8 cellular contexts compared by ENCODE assay signal in genomic region chr17:59783221-59784016, GRCh38.
DNase-seq lines count a peak whose midpoint lies in the region; ATAC-seq and TF ChIP-seq lines count a peak whose summit lies in the region.

No MANE protein-coding gene starts in this region.

- intact Hi-C loops in left ventricle myocardium inferior (cut with micrococcal nuclease): no loop called here
- intact Hi-C loops in left ventricle myocardium superior (cut with micrococcal nuclease): no loop called here

- 82% methylated on average over 5 of the region's 5 CpGs for WGBS in thymus

- H3K4me3 ChIP-seq in left ventricle myocardium inferior: peak overlapping the region; percentile 9
- no peak overlapping the region for H3K4me3 ChIP-seq in thymus (ENCODE audit: low read length)

- H3K4me1 ChIP-seq in left ventricle myocardium inferior (peaks cover 50% of the 10 kb centered on the region), thymus (ENCODE audit: control insufficient read depth, insufficient read depth, low read length) (peaks cover 2% of the 10 kb centered on the region)

- H3K36me3 Mint-ChIP-seq in activated naive CD4-positive, alpha-beta T cell treated with anti-CD3 and anti-CD28 coated beads, Interleukin-2, amount 50 U/mL, for 72 hours: peaks cover 19 to 23% of the 10 kb centered on the region in 2 donors
- H3K36me3 Mint-ChIP-seq in immature natural killer cell: peaks cover 0 to 6% (median 5%) of the 10 kb centered on the region in 3 donors

- peaks cover 14% of the 10 kb centered on the region for H3K36me3 ChIP-seq in left ventricle myocardium inferior
- no peaks in the 10 kb centered on the region for H3K36me3 ChIP-seq in thymus (ENCODE audit: control insufficient read depth, insufficient read depth)

- TF ChIP-seq CTCF in left ventricle myocardium inferior (IDR thresholded peaks at IDR 0.05; ENCODE audit: borderline replicate concordance): no peak

- ATAC-seq in left ventricle myocardium superior (no peak), GM19463 (IDR thresholded peaks at IDR 0.05; ENCODE audit: unreplicated experiment) (no peak), GM19328 (IDR thresholded peaks at IDR 0.05; ENCODE audit: unreplicated experiment) (no peak)
- ATAC-seq in activated naive CD4-positive, alpha-beta T cell treated with anti-CD3 and anti-CD28 coated beads, Interleukin-2, amount 50 U/mL, for 72 hours: no peak

- peaks cover 34 to 35% of the 10 kb centered on the region in 2 donors for H3K4me1 Mint-ChIP-seq in immature natural killer cell

- H3K27me3 ChIP-seq in left ventricle myocardium inferior (ENCODE audit: low read depth) (no peaks in the 10 kb centered on the region), thymus (ENCODE audit: control insufficient read depth, insufficient read depth) (no peaks in the 10 kb centered on the region)

- peak overlapping the region; percentile 72 for H3K27ac ChIP-seq in left ventricle myocardium inferior (replicated peaks)
- H3K27ac ChIP-seq in thymus (ENCODE audit: low read depth): peak overlapping the region; percentile 52

- peaks cover 0 to 7% (median 2%) of the 10 kb centered on the region in 3 donors for H3K27me3 Mint-ChIP-seq in immature natural killer cell (ENCODE audit: low read depth in 3 of 3)

- H3K27ac Mint-ChIP-seq in activated naive CD4-positive, alpha-beta T cell treated with anti-CD3 and anti-CD28 coated beads, Interleukin-2, amount 50 U/mL, for 72 hours: peak overlapping the region; percentile 99 to 100
- H3K27ac Mint-ChIP-seq in immature natural killer cell: peak overlapping the region; percentile 50 to 94 (median 86)

- H3K9me3 ChIP-seq in left ventricle myocardium inferior (replicated peaks): no peaks in the 10 kb centered on the region
- H3K9me3 ChIP-seq in thymus (ENCODE audit: control insufficient read depth): no peaks in the 10 kb centered on the region

- no peaks in the 10 kb centered on the region for H3K9me3 Mint-ChIP-seq in activated naive CD4-positive, alpha-beta T cell treated with anti-CD3 and anti-CD28 coated beads, Interleukin-2, amount 50 U/mL, for 72 hours
- H3K9me3 Mint-ChIP-seq in immature natural killer cell: no peaks in the 10 kb centered on the region

- peak overlapping the region in 2 of 5 donors; percentile 1 to 20 for H3K4me3 Mint-ChIP-seq in immature natural killer cell

- DNase-seq in left ventricle myocardium inferior: no peak
- no peak for DNase-seq in left ventricle myocardium superior
- DNase-seq in activated naive CD4-positive, alpha-beta T cell treated with anti-CD3 and anti-CD28 coated beads, Interleukin-2, amount 50 U/mL, for 72 hours (ENCODE audit: low spot score in 2 of 2): no peak
- no peak for DNase-seq in immature natural killer cell
- DNase-seq in RPMI8226: no peak
